In genomic region chr10:77339156-77339555, GRCh38 we compare ENCODE assay signal across 27 cellular contexts.
"Had no signal": no experiment of that assay in that cellular context is flagged by ENCODE, and none has a peak within 500 bp of the region (broad histone marks: within the 10 kb centered on the region; RNA-seq: fewer than 3 reads in every experiment).

No MANE protein-coding gene starts in this region.

- DNase-seq: colonic mucosa; cortex of kidney; dermis blood vessel endothelial cell; dorsolateral prefrontal cortex; effector CD4-positive, alpha-beta T cell; effector CD8-positive, alpha-beta T cell; effector memory CD4-positive, alpha-beta T cell; effector memory CD8-positive, alpha-beta T cell; endodermal cell; erythroblast; esophagus squamous epithelium; foreskin fibroblast; foreskin keratinocyte; foreskin melanocyte; gastrocnemius medialis; glutamatergic neuron; heart left ventricle; heart right ventricle had no signal

- H3K4me3 ChIP-seq: colonic mucosa, coronary artery, dorsolateral prefrontal cortex, esophagus muscularis mucosa, esophagus squamous epithelium, gastrocnemius medialis, gastroesophageal sphincter, heart left ventricle, heart right ventricle had no signal

- H3K9me3 ChIP-seq: colonic mucosa, gastrocnemius medialis had no signal

- ATAC-seq: effector memory CD8-positive, alpha-beta T cell; esophagus mucosa; foreskin keratinocyte; gastrocnemius medialis; gastroesophageal sphincter; heart left ventricle; heart right ventricle had no signal

- H3K36me3 ChIP-seq: colonic mucosa, esophagus muscularis mucosa, esophagus squamous epithelium, gastrocnemius medialis, gastroesophageal sphincter, heart left ventricle, heart right ventricle had no signal

- H3K4me1 ChIP-seq: colonic mucosa, esophagus squamous epithelium, foreskin keratinocyte, heart left ventricle, heart right ventricle had no signal

- H3K27ac ChIP-seq: colonic mucosa, coronary artery, epithelial cell of prostate, esophagus muscularis mucosa, esophagus squamous epithelium, foreskin keratinocyte, gastrocnemius medialis, gastroesophageal sphincter, heart left ventricle, heart right ventricle had no signal

- FAIRE-seq: colon, endometrium, endothelial cell of umbilical vein, frontal cortex had no signal

- H3K27me3 ChIP-seq: colonic mucosa, dorsolateral prefrontal cortex, esophagus muscularis mucosa, gastrocnemius medialis, gastroesophageal sphincter, heart left ventricle had no signal
